ENCODE assay signal across 21 cellular contexts in genomic region chr17:74059471-74059870, GRCh38.
A peak's percentile ranks its signal among the peaks of the same experiment; 100 is the strongest.
DNase-seq lines count a peak whose midpoint lies in the region; ATAC-seq and FAIRE-seq lines count a peak whose summit lies in the region.
"Had no signal": no experiment of that assay in that cellular context is flagged by ENCODE, and none has a peak within 500 bp of the region (broad histone marks: within the 10 kb centered on the region; RNA-seq: fewer than 3 reads in every experiment).

No MANE protein-coding gene starts in this region.

- peak; percentile 61 for FAIRE-seq in islet of Langerhans (lab: Jason Lieb, UNC)
- FAIRE-seq: A549, astrocyte, G401.6, GM12892 had no signal

- DNase-seq in C1 segment of cervical spinal cord (lab: John Stamatoyannopoulos, UW): peak in 8 of 14 donors; percentile 9 to 63 (median 28)
- peak; percentile 40 for DNase-seq in NCI-H1436 treated with DMSO at 0.1 percent for 48 hours (lab: John Stamatoyannopoulos, UW)
- DNase-seq in NCI-H526 (lab: John Stamatoyannopoulos, UW): peak; percentile 37 to 41
- no peak for DNase-seq in NCI-H1105 treated with DMSO at 0.1 percent for 48 hours (lab: John Stamatoyannopoulos, UW)
- no peak for DNase-seq in immature natural killer cell
- DNase-seq in activated gamma-delta T cell treated with Interleukin-2 at 50 U/mL for 16 hours: no peak
- DNase-seq: CD4-positive, alpha-beta T cell; erythroblast; MG63; occipital lobe; Right ventricle myocardium superior; stimulated activated CD4-positive, alpha-beta T cell treated with anti-CD3 and anti-CD28 coated beads, Interleukin-4, amount 100 ng/mL, for 24 hours; T-helper 17 cell; tibial artery had no signal

- H3K27me3 Mint-ChIP-seq in immature natural killer cell (ENCODE audit: low read depth in 3 of 3): peaks cover 2 to 11% (median 2%) of the 10 kb centered on the region in 3 donors

- no peak overlapping the region for H3K27ac Mint-ChIP-seq in immature natural killer cell
- H3K27ac Mint-ChIP-seq: CD4-positive, alpha-beta T cell; dendritic cell treated with granulocyte-macrophage colony-stimulating factor and Interleukin-4, amounts not matched to agents 40 ng/mL and 50 ng/mL, for 4 days; T-helper 17 cell had no signal

- H3K36me3 Mint-ChIP-seq in immature natural killer cell: no peaks in the 10 kb centered on the region

- ATAC-seq in GM21717 (IDR thresholded peaks at IDR 0.05; ENCODE audit: unreplicated experiment): no peak
- ATAC-seq: A549, T-helper 17 cell had no signal

- no peaks in the 10 kb centered on the region for H3K9me3 Mint-ChIP-seq in immature natural killer cell
- H3K9me3 Mint-ChIP-seq: CD4-positive, alpha-beta T cell; dendritic cell treated with granulocyte-macrophage colony-stimulating factor and Interleukin-4, amounts not matched to agents 40 ng/mL and 50 ng/mL, for 4 days had no signal

- H3K4me1 Mint-ChIP-seq in immature natural killer cell: no peaks in the 10 kb centered on the region

- H3K4me3 Mint-ChIP-seq in immature natural killer cell: no peak overlapping the region
- H3K4me3 Mint-ChIP-seq: CD4-positive, alpha-beta T cell; dendritic cell treated with granulocyte-macrophage colony-stimulating factor and Interleukin-4, amounts not matched to agents 40 ng/mL and 50 ng/mL, for 4 days; T-helper 17 cell had no signal

Comparison
In these comparisons a context has a peak if more than half of its experiments do, and no peak if none do; other contexts are left out.
1. DNase-seq: peak in C1 segment of cervical spinal cord (8 of 14), NCI-H1436 treated with DMSO at 0.1 percent for 48 hours (single experiment) and NCI-H526 (2 of 2); none in NCI-H1105 treated with DMSO at 0.1 percent for 48 hours (single experiment), immature natural killer cell (0 of 3) and activated gamma-delta T cell treated with Interleukin-2 at 50 U/mL for 16 hours (single experiment).